1 cellular context compared by ENCODE assay signal in genomic region chr15:67116742-67117141, GRCh38.
TF ChIP-seq lines count a peak whose summit lies in the region.

No MANE protein-coding gene starts in this region.

TF ChIP-seq in IMR-90, 13 proteins besides CTCF, POLR2A, EP300 and RAD21 (continued from another document):
- TF ChIP-seq CEBPB (IDR thresholded peaks at IDR 0.05; ENCODE audit: low read depth, low read length), result no peak
- TF ChIP-seq, protein P1, sequence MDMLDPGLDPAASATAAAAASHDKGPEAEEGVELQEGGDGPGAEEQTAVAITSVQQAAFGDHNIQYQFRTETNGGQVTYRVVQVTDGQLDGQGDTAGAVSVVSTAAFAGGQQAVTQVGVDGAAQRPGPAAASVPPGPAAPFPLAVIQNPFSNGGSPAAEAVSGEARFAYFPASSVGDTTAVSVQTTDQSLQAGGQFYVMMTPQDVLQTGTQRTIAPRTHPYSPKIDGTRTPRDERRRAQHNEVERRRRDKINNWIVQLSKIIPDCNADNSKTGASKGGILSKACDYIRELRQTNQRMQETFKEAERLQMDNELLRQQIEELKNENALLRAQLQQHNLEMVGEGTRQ (IDR thresholded peaks at IDR 0.05; ENCODE audit: low read depth, low read length), result no peak
- TF ChIP-seq NFE2L2 (IDR thresholded peaks at IDR 0.05; ENCODE audit: low read depth, low read length), result no peak
- TF ChIP-seq RCOR1 (IDR thresholded peaks at IDR 0.05; ENCODE audit: insufficient replicate concordance, low read length), result no peak
- TF ChIP-seq ELK1 (IDR thresholded peaks at IDR 0.05; ENCODE audit: borderline replicate concordance, low read depth, low read length), result no peak
- no peak for TF ChIP-seq FOS (IDR thresholded peaks at IDR 0.05; ENCODE audit: low read depth, low read length)
- no peak for TF ChIP-seq MAZ (IDR thresholded peaks at IDR 0.05; ENCODE audit: borderline replicate concordance, low read depth, low read length)
- TF ChIP-seq CHD1 (IDR thresholded peaks at IDR 0.05; ENCODE audit: low read depth, low read length), result no peak
- no peak for TF ChIP-seq SMC3 (IDR thresholded peaks at IDR 0.05; ENCODE audit: low read depth, low read length)
